In genomic region chr11:67022341-67022933, GRCh38 we compare ENCODE assay signal across 8 cellular contexts. TPM values are rescaled to one million over a fixed set of nuclear protein-coding genes. Genes with fewer than 3 reads are reported as not detected.
DNase-seq lines count a peak whose midpoint lies in the region; ATAC-seq and TF ChIP-seq lines count a peak whose summit lies in the region.

No MANE protein-coding gene starts in this region.

- TF ChIP-seq POLR2A in GM18505 (IDR thresholded peaks at IDR 0.05; ENCODE audit: borderline replicate concordance, extremely low read depth, insufficient read depth, insufficient read length) = no peak

- H3K27ac Mint-ChIP-seq in neural crest cell (ENCODE audit: unreplicated experiment) = no peak overlapping the region

- 48 to 51% methylated on average over 20 of the region's 20 CpGs for WGBS in ectodermal cell, 2 experiments

- H3K27ac ChIP-seq in ectodermal cell (ENCODE audit: insufficient read depth, low read depth, low read length, poor library complexity, severe bottlenecking) = no peak overlapping the region

- H3K4me3 Mint-ChIP-seq in neural crest cell = peak overlapping the region; percentile 23

- TF ChIP-seq CTCF in neural crest cell (conservative IDR thresholded peaks at IDR 0.05) = no peak

- POLR2A ChIA-PET in HEK293T (lab: Yijun Ruan, JAX) = interaction anchor here (1.0 kb wide), 1 partner anchor 179 kb away, joined by 3 read pairs; the partner anchor contains the start of gene RCE1

- DNase-seq in Caki2 (ENCODE audit: low read depth) = peak; percentile 76
- DNase-seq in NCI-H2171 (lab: John Stamatoyannopoulos, UW) = peak; percentile 32
- no peak for DNase-seq in neural crest cell (ENCODE audit: low read depth, low spot score)
- DNase-seq in HEK293T (ENCODE audit: extremely low spot score) = no peak
- no peak for DNase-seq in NOMO-1 (lab: John Stamatoyannopoulos, UW; ENCODE audit: unreplicated experiment in 2 of 2)

- peaks cover 44% of the 10 kb centered on the region for H3K27me3 ChIP-seq in ectodermal cell (ENCODE audit: control insufficient read depth, insufficient read depth, low read length, poor library complexity, severe bottlenecking)

- in situ Hi-C loops in Caki2 (cut with HindIII; ENCODE audit: low pct_unique_long_range_greater_than_20kb, low sequenced_read_pairs) = no loop called here

- peaks cover 8% of the 10 kb centered on the region for H3K4me1 Mint-ChIP-seq in neural crest cell

- CTCF ChIA-PET in HEK293T (lab: Yijun Ruan, JAX) = interaction anchor here (0.6 to 1.2 kb wide), 7 partner anchors 11 to 255 kb away, joined by 3 to 4 read pairs (median 3); no protein-coding TSS in a partner anchor

- no peaks in the 10 kb centered on the region for H3K36me3 Mint-ChIP-seq in neural crest cell (ENCODE audit: low read depth)

- no peaks in the 10 kb centered on the region for H3K9me3 ChIP-seq in ectodermal cell (ENCODE audit: control insufficient read depth, low read length)

- H3K4me3 ChIP-seq in ectodermal cell (ENCODE audit: insufficient read depth, low read depth, low read length) = peak overlapping the region; percentile 24

- no peaks in the 10 kb centered on the region for H3K9me3 Mint-ChIP-seq in neural crest cell

- no peak for ATAC-seq in GM18505 (IDR thresholded peaks at IDR 0.05; ENCODE audit: unreplicated experiment)
- no peak for ATAC-seq in GM21619 (IDR thresholded peaks at IDR 0.05; ENCODE audit: unreplicated experiment)

- no peaks in the 10 kb centered on the region for H3K4me1 ChIP-seq in ectodermal cell (ENCODE audit: control insufficient read depth, insufficient read depth, low read length)

- H3K27me3 Mint-ChIP-seq in neural crest cell (ENCODE audit: low read depth) = peaks cover 67% of the 10 kb centered on the region

- no peaks in the 10 kb centered on the region for H3K36me3 ChIP-seq in ectodermal cell (ENCODE audit: control insufficient read depth, insufficient read depth, low read length)

TF ChIP-seq in HEK293T, 16 proteins besides CTCF, POLR2A, EP300 and RAD21:
- TF ChIP-seq FOXA1 (IDR thresholded peaks at IDR 0.05) (no peak), BHLHE40 (IDR thresholded peaks at IDR 0.05; ENCODE audit: borderline replicate concordance) (no peak), FOXK2 (IDR thresholded peaks at IDR 0.05) (no peak), FOXM1 (IDR thresholded peaks at IDR 0.05; ENCODE audit: borderline replicate concordance) (no peak), HDGF (IDR thresholded peaks at IDR 0.05; ENCODE audit: borderline replicate concordance) (no peak), ARNT (IDR thresholded peaks at IDR 0.05) (no peak), ZNF384 (IDR thresholded peaks at IDR 0.05) (no peak)

RNA-seq across cellular contexts. Expression of gene SYT12, which starts 0.5 kb away (rescaled TPM):
- total RNA-seq in Caki2 (2014; rRNA removed; shearing (Covaris generic); ENCODE audit: low replicate concordance) = 0.03 TPM in 1 of 2 replicates, not detected in the other
- 0.31 TPM for polyA plus RNA-seq in ectodermal cell (2013, experiment 1 of 4)
- polyA plus RNA-seq in ectodermal cell (2013, experiment 2 of 4) = 0.43 TPM
- 0.48 TPM for polyA plus RNA-seq in ectodermal cell (2013, experiment 3 of 4)
- polyA plus RNA-seq in ectodermal cell (2013, experiment 4 of 4) = 0.32 TPM
- total RNA-seq in neural crest cell = 0.44 and 0.48 TPM in 2 replicates

RNA-seq across cellular contexts. Expression of gene RHOD, which starts 34.2 kb away (rescaled TPM):
- total RNA-seq in Caki2 (2014; rRNA removed; shearing (Covaris generic); ENCODE audit: low replicate concordance) = 4.1 and 5.6 TPM in 2 replicates
- polyA plus RNA-seq in ectodermal cell (2013, experiment 1 of 4) = 5.5 TPM
- 5.5 TPM for polyA plus RNA-seq in ectodermal cell (2013, experiment 2 of 4)
- 5.8 TPM for polyA plus RNA-seq in ectodermal cell (2013, experiment 3 of 4)
- 5.3 TPM for polyA plus RNA-seq in ectodermal cell (2013, experiment 4 of 4)
- 1.7 and 2.1 TPM in 2 replicates for total RNA-seq in neural crest cell

RNA-seq across cellular contexts. Expression of gene C11orf86, which starts 47.3 kb away (rescaled TPM):
- total RNA-seq in Caki2 (2014; rRNA removed; shearing (Covaris generic); ENCODE audit: low replicate concordance) = not detected in 2 replicates
- polyA plus RNA-seq in ectodermal cell (2013, experiment 1 of 4) = not detected
- not detected for polyA plus RNA-seq in ectodermal cell (2013, experiment 2 of 4)
- not detected for polyA plus RNA-seq in ectodermal cell (2013, experiment 3 of 4)
- not detected for polyA plus RNA-seq in ectodermal cell (2013, experiment 4 of 4)
- total RNA-seq in neural crest cell = not detected in 2 replicates

Comparison
In these comparisons a context has a peak if more than half of its experiments do, and no peak if none do; other contexts are left out.
1. DNase-seq: peak in Caki2 (single experiment) and NCI-H2171 (single experiment); none in neural crest cell (single experiment), HEK293T (single experiment) and NOMO-1 (0 of 2).